In genomic region chr2:112709703-112710102, GRCh38 we compare ENCODE assay signal across 27 cellular contexts. TPM values are rescaled to one million over a fixed set of nuclear protein-coding genes. Genes with fewer than 3 reads are reported as not detected.
DNase-seq lines count a peak whose midpoint lies in the region; ATAC-seq and TF ChIP-seq lines count a peak whose summit lies in the region.
"Had no signal": no experiment of that assay in that cellular context is flagged by ENCODE, and none has a peak within 500 bp of the region (broad histone marks: within the 10 kb centered on the region; RNA-seq: fewer than 3 reads in every experiment).

No MANE protein-coding gene starts in this region.

- intact Hi-C loops in activated CD4-positive, alpha-beta T cell treated with anti-CD3 and anti-CD28 coated beads for 36 hours (cut with DNase I, micrococcal nuclease), result loop anchor here in 1 of 2 experiments (5.0 kb wide), 1 partner anchor 77 kb away; no protein-coding TSS in a partner anchor
- intact Hi-C loops in activated B cell treated with CpG ODN at 0.5 μM for 24 hours (cut with micrococcal nuclease), result loop anchor here (5.0 kb wide), 2 partner anchors 127 to 652 kb away; partner anchors contain the start of genes CHCHD5 and TMEM87B

- no peaks in the 10 kb centered on the region for H3K9me3 Mint-ChIP-seq in activated CD4-positive, alpha-beta T cell treated with anti-CD3 and anti-CD28 coated beads for 36 hours (ENCODE audit: low read depth)
- no peaks in the 10 kb centered on the region for H3K9me3 Mint-ChIP-seq in activated B cell treated with CpG ODN at 0.5 μM for 24 hours
- H3K9me3 Mint-ChIP-seq in stimulated activated effector memory CD8-positive, alpha-beta T cell treated with anti-CD3 and anti-CD28 coated beads, Interleukin-12 subunit alpha, Interleukin-12 subunit beta, amount 100 ng/mL, for 72 hours, result no peaks in the 10 kb centered on the region
- H3K9me3 Mint-ChIP-seq: activated CD4-positive, alpha-beta T cell treated with anti-CD3 and anti-CD28 coated beads, Interleukin-2, amount 10 ng/mL, durations not matched to agents 7 days and 5 days; activated naive CD8-positive, alpha-beta T cell treated with anti-CD3 and anti-CD28 coated beads, Interleukin-2, amount 50 U/mL, for 24 hours; stimulated activated naive CD8-positive, alpha-beta T cell treated with anti-CD3 and anti-CD28 coated beads, Interleukin-15, amount 100 ng/mL, for 72 hours had no signal

- no peaks in the 10 kb centered on the region for H3K36me3 Mint-ChIP-seq in activated CD4-positive, alpha-beta T cell treated with anti-CD3 and anti-CD28 coated beads for 36 hours (ENCODE audit: low read depth)
- no peaks in the 10 kb centered on the region for H3K36me3 Mint-ChIP-seq in activated B cell treated with CpG ODN at 0.5 μM for 24 hours (ENCODE audit: low read depth)
- no peaks in the 10 kb centered on the region for H3K36me3 Mint-ChIP-seq in stimulated activated effector memory CD8-positive, alpha-beta T cell treated with anti-CD3 and anti-CD28 coated beads, Interleukin-12 subunit alpha, Interleukin-12 subunit beta, amount 100 ng/mL, for 72 hours

- POLR2A ChIA-PET in activated CD4-positive, alpha-beta T cell treated with anti-CD3 and anti-CD28 coated beads for 36 hours (lab: Charles Lee), result no interaction called here
- POLR2A ChIA-PET in activated B cell treated with CpG ODN at 0.5 μM for 24 hours (lab: Charles Lee), result interaction anchor here (0.6 to 5.2 kb wide), 5 partner anchors 10 to 94 kb away, joined by 3 to 57 read pairs (median 15); partner anchors contain the start of gene SLC20A1

- TF ChIP-seq CTCF in activated B cell treated with CpG ODN at 0.5 μM for 24 hours (IDR thresholded peaks at IDR 0.05) (no peak), GM20000 (IDR thresholded peaks at IDR 0.05; ENCODE audit: extremely low read depth, missing control alignments) (no peak)

- DNase-seq in activated CD4-positive, alpha-beta T cell treated with anti-CD3 and anti-CD28 coated beads for 36 hours, result no peak
- DNase-seq in activated CD4-positive, alpha-beta T cell treated with anti-CD3 and anti-CD28 coated beads for 1 hour, result no peak
- DNase-seq in activated B cell treated with CpG ODN at 0.5 μM for 24 hours (no peak), mesenteric fat pad (ENCODE audit: low spot score) (peak; percentile 60), GM20000 (ENCODE audit: low spot score) (no peak), GOT3 (lab: John Stamatoyannopoulos, UW) (no peak)
- no peak for DNase-seq in stimulated activated effector memory CD8-positive, alpha-beta T cell treated with anti-CD3 and anti-CD28 coated beads, Interleukin-12 subunit alpha, Interleukin-12 subunit beta, amount 100 ng/mL, for 72 hours (ENCODE audit: low spot score in 2 of 2)
- DNase-seq: activated CD4-positive, alpha-beta T cell treated with anti-CD3 and anti-CD28 coated beads, Interleukin-2, amount 10 ng/mL, durations not matched to agents 7 days and 5 days; activated gamma-delta T cell; activated naive CD8-positive, alpha-beta T cell treated with anti-CD3 and anti-CD28 coated beads, Interleukin-2, amount 50 U/mL, for 24 hours; AML-193; DMS79; HCEC 1CT; heart left ventricle; left cardiac atrium; mammary epithelial cell; NCI-H1092; NCI-H187 treated with DMSO at 0.1 percent for 48 hours; NCI-H526; stimulated activated CD4-positive, alpha-beta T cell treated with anti-CD3 and anti-CD28 coated beads, Interleukin-4, amount 100 ng/mL, for 4 hours; upper lobe of left lung had no signal

- no peak overlapping the region for H3K4me3 Mint-ChIP-seq in activated CD4-positive, alpha-beta T cell treated with anti-CD3 and anti-CD28 coated beads for 36 hours
- peak overlapping the region; percentile 12 for H3K4me3 Mint-ChIP-seq in activated B cell treated with CpG ODN at 0.5 μM for 24 hours
- no peak overlapping the region for H3K4me3 Mint-ChIP-seq in stimulated activated effector memory CD8-positive, alpha-beta T cell treated with anti-CD3 and anti-CD28 coated beads, Interleukin-12 subunit alpha, Interleukin-12 subunit beta, amount 100 ng/mL, for 72 hours
- H3K4me3 Mint-ChIP-seq: activated CD4-positive, alpha-beta T cell treated with anti-CD3 and anti-CD28 coated beads, Interleukin-2, amount 10 ng/mL, durations not matched to agents 7 days and 5 days; activated naive CD8-positive, alpha-beta T cell treated with anti-CD3 and anti-CD28 coated beads, Interleukin-2, amount 50 U/mL, for 24 hours; stimulated activated naive CD8-positive, alpha-beta T cell treated with anti-CD3 and anti-CD28 coated beads, Interleukin-15, amount 100 ng/mL, for 72 hours had no signal

- CTCF ChIA-PET in activated CD4-positive, alpha-beta T cell treated with anti-CD3 and anti-CD28 coated beads for 36 hours (lab: Charles Lee), result interaction anchor here (0.7 to 2.4 kb wide), 6 partner anchors 17 to 212 kb away, joined by 3 to 18 read pairs (median 4); no protein-coding TSS in a partner anchor
- CTCF ChIA-PET in activated B cell treated with CpG ODN at 0.5 μM for 24 hours (lab: Charles Lee), result interaction anchor here (2.4 to 4.3 kb wide), 2 partner anchors 15 to 83 kb away, joined by 8 to 49 read pairs; no protein-coding TSS in a partner anchor

- H3K27me3 Mint-ChIP-seq in activated CD4-positive, alpha-beta T cell treated with anti-CD3 and anti-CD28 coated beads for 36 hours, result peaks cover 10% of the 10 kb centered on the region
- no peaks in the 10 kb centered on the region for H3K27me3 Mint-ChIP-seq in activated B cell treated with CpG ODN at 0.5 μM for 24 hours

- no peak for ATAC-seq in activated CD4-positive, alpha-beta T cell treated with anti-CD3 and anti-CD28 coated beads for 36 hours
- ATAC-seq in activated B cell treated with CpG ODN at 0.5 μM for 24 hours (ENCODE audit: low read depth), result no peak
- ATAC-seq in stimulated activated effector memory CD8-positive, alpha-beta T cell treated with anti-CD3 and anti-CD28 coated beads, Interleukin-12 subunit alpha, Interleukin-12 subunit beta, amount 100 ng/mL, for 72 hours, result no peak
- no peak for ATAC-seq in HG03457 (IDR thresholded peaks at IDR 0.05; ENCODE audit: unreplicated experiment)
- ATAC-seq: activated naive CD8-positive, alpha-beta T cell treated with anti-CD3 and anti-CD28 coated beads, Interleukin-2, amount 50 U/mL, for 24 hours; heart left ventricle; left cardiac atrium; stimulated activated naive CD8-positive, alpha-beta T cell treated with anti-CD3 and anti-CD28 coated beads, Interleukin-15, amount 100 ng/mL, for 72 hours had no signal

- peak overlapping the region; percentile 15 for H3K27ac Mint-ChIP-seq in activated CD4-positive, alpha-beta T cell treated with anti-CD3 and anti-CD28 coated beads for 36 hours
- peak overlapping the region; percentile 85 for H3K27ac Mint-ChIP-seq in activated B cell treated with CpG ODN at 0.5 μM for 24 hours
- H3K27ac Mint-ChIP-seq in stimulated activated effector memory CD8-positive, alpha-beta T cell treated with anti-CD3 and anti-CD28 coated beads, Interleukin-12 subunit alpha, Interleukin-12 subunit beta, amount 100 ng/mL, for 72 hours, result peak overlapping the region; percentile 84
- H3K27ac Mint-ChIP-seq: activated CD4-positive, alpha-beta T cell treated with anti-CD3 and anti-CD28 coated beads, Interleukin-2, amount 10 ng/mL, durations not matched to agents 7 days and 5 days; activated naive CD8-positive, alpha-beta T cell treated with anti-CD3 and anti-CD28 coated beads, Interleukin-2, amount 50 U/mL, for 24 hours had no signal

- H3K4me1 Mint-ChIP-seq in activated CD4-positive, alpha-beta T cell treated with anti-CD3 and anti-CD28 coated beads for 36 hours, result peaks cover 38% of the 10 kb centered on the region
- peaks cover 82% of the 10 kb centered on the region for H3K4me1 Mint-ChIP-seq in activated B cell treated with CpG ODN at 0.5 μM for 24 hours
- H3K4me1 Mint-ChIP-seq in stimulated activated effector memory CD8-positive, alpha-beta T cell treated with anti-CD3 and anti-CD28 coated beads, Interleukin-12 subunit alpha, Interleukin-12 subunit beta, amount 100 ng/mL, for 72 hours, result peaks cover 81% of the 10 kb centered on the region

RNA-seq across cellular contexts. Expression of gene NT5DC4, which starts 11.1 kb away (rescaled TPM):
- not detected for total RNA-seq in activated CD4-positive, alpha-beta T cell treated with anti-CD3 and anti-CD28 coated beads for 36 hours
- total RNA-seq in activated B cell treated with CpG ODN at 0.5 μM for 24 hours (1.4 and 2.1 TPM in 2 replicates), mesenteric fat pad (not detected)
- total RNA-seq: A172; activated CD4-positive, alpha-beta T cell treated with anti-CD3 and anti-CD28 coated beads, Interleukin-2, amount 10 ng/mL, durations not matched to agents 7 days and 5 days; cerebellum; epithelial cell of proximal tubule; left cardiac atrium; osteoblast had no signal

RNA-seq across cellular contexts. Expression of gene CKAP2L, which starts 54.7 kb away (rescaled TPM):
- 10 to 100 TPM; 38.4 to 46.7 TPM for total RNA-seq in activated CD4-positive, alpha-beta T cell treated with anti-CD3 and anti-CD28 coated beads for 36 hours
- total RNA-seq in activated B cell treated with CpG ODN at 0.5 μM for 24 hours (1.2 TPM in 2 replicates), mesenteric fat pad (not detected)

Comparison
In these comparisons a context has a peak if more than half of its experiments do, and no peak if none do; other contexts are left out.
1. H3K27ac Mint-ChIP-seq: peak in every context shown above with its lines; median percentile 85 in activated B cell treated with CpG ODN at 0.5 μM for 24 hours; 84 in stimulated activated effector memory CD8-positive, alpha-beta T cell treated with anti-CD3 and anti-CD28 coated beads, Interleukin-12 subunit alpha, Interleukin-12 subunit beta, amount 100 ng/mL, for 72 hours; 15 in activated CD4-positive, alpha-beta T cell treated with anti-CD3 and anti-CD28 coated beads for 36 hours.
2. RNA of gene CKAP2L, which starts 54.7 kb away (total RNA-seq): 38.4 to 46.7 TPM in activated CD4-positive, alpha-beta T cell treated with anti-CD3 and anti-CD28 coated beads for 36 hours; 1.2 TPM in activated B cell treated with CpG ODN at 0.5 μM for 24 hours and not detected in mesenteric fat pad (single experiment); every median in the first group is over 10 times any median in the second.